In the genomic region with DNA sequence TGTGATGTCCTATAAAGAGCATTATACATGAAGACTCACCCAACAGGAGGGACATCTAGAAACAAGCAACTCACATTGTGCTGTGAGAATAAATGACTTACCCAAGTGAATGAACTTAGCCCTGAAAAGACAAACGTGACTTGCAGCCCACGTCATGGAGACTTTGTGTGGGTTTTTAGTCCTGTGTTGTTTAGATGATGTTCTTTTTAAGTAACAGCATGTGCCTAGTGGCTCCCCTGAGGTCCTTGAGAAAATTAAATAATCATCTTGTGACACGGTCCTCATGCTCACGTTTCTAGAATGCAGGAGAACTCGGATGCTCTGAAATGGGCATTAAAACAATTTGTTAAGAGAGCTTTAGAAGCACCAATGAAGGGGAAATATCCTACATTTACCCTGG, we compare ENCODE assay signal across 12 cellular contexts.
DNase-seq lines count a peak whose midpoint lies in the region; ATAC-seq and TF ChIP-seq lines count a peak whose summit lies in the region.
"Had no signal": no experiment of that assay in that cellular context is flagged by ENCODE, and none has a peak within 500 bp of the region (broad histone marks: within the 10 kb centered on the region; RNA-seq: fewer than 3 reads in every experiment).

No MANE protein-coding gene starts in this region.

- peak overlapping the region; percentile 39 for H3K27ac ChIP-seq in right cardiac atrium (ENCODE audit: low read length)
- H3K27ac ChIP-seq: BLaER1 treated with 17β-estradiol and CSF1 and Interleukin-3, amounts not matched to agents 10 nM and 100 nM had no signal

- POLR2A ChIA-PET in MCF 10A (lab: Yijun Ruan, JAX) = no interaction called here
- POLR2A ChIA-PET in activated CD8-positive, alpha-beta T cell treated with anti-CD3 and anti-CD28 coated beads, Interleukin-2, amount 10 ng/mL, durations not matched to agents 7 days and 5 days (lab: Charles Lee) = no interaction called here

- WGBS in right cardiac atrium = 47% methylated on average over 5 of the region's 5 CpGs

- no peaks in the 10 kb centered on the region for H3K9me3 Mint-ChIP-seq in MCF 10A (ENCODE audit: unreplicated experiment)
- no peaks in the 10 kb centered on the region for H3K9me3 Mint-ChIP-seq in activated CD8-positive, alpha-beta T cell treated with anti-CD3 and anti-CD28 coated beads, Interleukin-2, amount 10 ng/mL, durations not matched to agents 7 days and 5 days (ENCODE audit: insufficient read depth)
- H3K9me3 Mint-ChIP-seq: activated CD4-positive, alpha-beta T cell treated with anti-CD3 and anti-CD28 coated beads, Interleukin-2, amount 10 ng/mL, durations not matched to agents 24 days and 14 days; activated naive CD4-positive, alpha-beta T cell treated with anti-CD3 and anti-CD28 coated beads, Interleukin-2, amount 50 U/mL, for 24 hours had no signal

- peak in 1 of 2 donors; percentile 25 for ATAC-seq in right cardiac atrium
- no peak for ATAC-seq in activated CD8-positive, alpha-beta T cell treated with anti-CD3 and anti-CD28 coated beads, Interleukin-2, amount 10 ng/mL, durations not matched to agents 7 days and 5 days

- H3K36me3 Mint-ChIP-seq in MCF 10A (ENCODE audit: insufficient read depth, unreplicated experiment) = no peaks in the 10 kb centered on the region
- H3K36me3 Mint-ChIP-seq in activated CD8-positive, alpha-beta T cell treated with anti-CD3 and anti-CD28 coated beads, Interleukin-2, amount 10 ng/mL, durations not matched to agents 7 days and 5 days (ENCODE audit: low read depth) = no peaks in the 10 kb centered on the region
- H3K36me3 Mint-ChIP-seq: activated naive CD4-positive, alpha-beta T cell treated with anti-CD3 and anti-CD28 coated beads, Interleukin-2, amount 50 U/mL, for 24 hours had no signal

- CTCF ChIA-PET in MCF 10A (lab: Yijun Ruan, JAX) = interaction anchor here (1.2 to 1.9 kb wide), 2 partner anchors 10 to 244 kb away, joined by 6 to 8 read pairs; no protein-coding TSS in a partner anchor
- CTCF ChIA-PET in activated CD8-positive, alpha-beta T cell treated with anti-CD3 and anti-CD28 coated beads, Interleukin-2, amount 10 ng/mL, durations not matched to agents 7 days and 5 days (lab: Charles Lee) = no interaction called here

- H3K27ac Mint-ChIP-seq in MCF 10A (ENCODE audit: low read depth, unreplicated experiment) = peak overlapping the region; percentile 70
- no peak overlapping the region for H3K27ac Mint-ChIP-seq in activated CD8-positive, alpha-beta T cell treated with anti-CD3 and anti-CD28 coated beads, Interleukin-2, amount 10 ng/mL, durations not matched to agents 7 days and 5 days
- H3K27ac Mint-ChIP-seq: activated CD4-positive, alpha-beta T cell treated with anti-CD3 and anti-CD28 coated beads, Interleukin-2, amount 10 ng/mL, durations not matched to agents 24 days and 14 days; activated naive CD4-positive, alpha-beta T cell treated with anti-CD3 and anti-CD28 coated beads, Interleukin-2, amount 50 U/mL, for 24 hours had no signal

- no peaks in the 10 kb centered on the region for H3K9me3 ChIP-seq in right cardiac atrium (ENCODE audit: control insufficient read depth, low read length)
- H3K9me3 ChIP-seq: BLaER1 treated with 17β-estradiol and CSF1 and Interleukin-3, amounts not matched to agents 10 nM and 100 nM had no signal

- H3K4me3 ChIP-seq in right cardiac atrium (ENCODE audit: low read length) = no peak overlapping the region
- peak overlapping the region; percentile 44 for H3K4me3 ChIP-seq in skeletal muscle cell (ENCODE audit: low read depth, low read length)
- H3K4me3 ChIP-seq: BLaER1 treated with 17β-estradiol and CSF1 and Interleukin-3, amounts not matched to agents 10 nM and 100 nM had no signal

- H3K4me1 Mint-ChIP-seq in MCF 10A (ENCODE audit: insufficient read depth, unreplicated experiment) = peaks cover 13% of the 10 kb centered on the region
- H3K4me1 Mint-ChIP-seq in activated CD8-positive, alpha-beta T cell treated with anti-CD3 and anti-CD28 coated beads, Interleukin-2, amount 10 ng/mL, durations not matched to agents 7 days and 5 days (ENCODE audit: low read depth) = no peaks in the 10 kb centered on the region
- H3K4me1 Mint-ChIP-seq: activated CD4-positive, alpha-beta T cell treated with anti-CD3 and anti-CD28 coated beads, Interleukin-2, amount 10 ng/mL, durations not matched to agents 24 days and 14 days; activated naive CD4-positive, alpha-beta T cell treated with anti-CD3 and anti-CD28 coated beads, Interleukin-2, amount 50 U/mL, for 24 hours had no signal

- H3K4me1 ChIP-seq in right cardiac atrium (ENCODE audit: control insufficient read depth, insufficient read depth, low read length) = peaks cover 9% of the 10 kb centered on the region

- no peak overlapping the region for H3K4me3 Mint-ChIP-seq in MCF 10A (ENCODE audit: unreplicated experiment)
- H3K4me3 Mint-ChIP-seq in activated CD8-positive, alpha-beta T cell treated with anti-CD3 and anti-CD28 coated beads, Interleukin-2, amount 10 ng/mL, durations not matched to agents 7 days and 5 days = no peak overlapping the region
- H3K4me3 Mint-ChIP-seq: activated CD4-positive, alpha-beta T cell treated with anti-CD3 and anti-CD28 coated beads, Interleukin-2, amount 10 ng/mL, durations not matched to agents 24 days and 14 days; activated naive CD4-positive, alpha-beta T cell treated with anti-CD3 and anti-CD28 coated beads, Interleukin-2, amount 50 U/mL, for 24 hours had no signal

- intact Hi-C loops in MCF 10A (cut with micrococcal nuclease) = no loop called here
- intact Hi-C loops in right cardiac atrium (cut with DNase I) = no loop called here

- no peak for TF ChIP-seq CTCF in MCF 10A (IDR thresholded peaks at IDR 0.05; ENCODE audit: unreplicated experiment)

- BruUV-seq in MCF 10A (replicated peaks; lab: Mats Ljungman, UMichigan) = no TSS peak

- DNase-seq in EL (peak; percentile 24), MCF 10A (ENCODE audit: unreplicated experiment) (no peak), right cardiac atrium (no peak), skeletal muscle cell (ENCODE audit: low read depth) (no peak), NOMO-1 (lab: John Stamatoyannopoulos, UW; ENCODE audit: unreplicated experiment in 2 of 2) (no peak), T-helper 1 cell (no peak), NCI-H146 treated with DMSO at 0.1 percent for 48 hours (lab: John Stamatoyannopoulos, UW; ENCODE audit: unreplicated experiment) (no peak)
- no peak for DNase-seq in activated CD8-positive, alpha-beta T cell treated with anti-CD3 and anti-CD28 coated beads, Interleukin-2, amount 10 ng/mL, durations not matched to agents 7 days and 5 days
- DNase-seq: activated CD4-positive, alpha-beta T cell treated with anti-CD3 and anti-CD28 coated beads, Interleukin-2, amount 10 ng/mL, durations not matched to agents 24 days and 14 days; NCI-H2081 treated with DMSO at 0.1 percent for 48 hours had no signal

- no peaks in the 10 kb centered on the region for H3K27me3 ChIP-seq in right cardiac atrium (ENCODE audit: control insufficient read depth, insufficient read depth)
- H3K27me3 ChIP-seq: BLaER1 treated with 17β-estradiol and CSF1 and Interleukin-3, amounts not matched to agents 10 nM and 100 nM had no signal

- no peaks in the 10 kb centered on the region for H3K27me3 Mint-ChIP-seq in MCF 10A (ENCODE audit: insufficient read depth, unreplicated experiment)
- peaks cover 24% of the 10 kb centered on the region for H3K27me3 Mint-ChIP-seq in activated CD8-positive, alpha-beta T cell treated with anti-CD3 and anti-CD28 coated beads, Interleukin-2, amount 10 ng/mL, durations not matched to agents 7 days and 5 days (ENCODE audit: low read depth)
